ENCODE assay signal across 15 cellular contexts in genomic region chr11:61249201-61249600, GRCh38. TPM values are rescaled to one million over a fixed set of nuclear protein-coding genes. Genes with fewer than 3 reads are reported as not detected.
DNase-seq lines count a peak whose midpoint lies in the region; ATAC-seq and TF ChIP-seq lines count a peak whose summit lies in the region.
"Not testable (repeated sequence)": the region's sequence is repeated elsewhere in the genome, so short reads cannot be mapped to it uniquely, and the experiment has no call there.
"Had no signal": no experiment of that assay in that cellular context is flagged by ENCODE, and none has a peak within 500 bp of the region (broad histone marks: within the 10 kb centered on the region; RNA-seq: fewer than 3 reads in every experiment).

No MANE protein-coding gene starts in this region.

- not testable (repeated sequence) for H3K27me3 Mint-ChIP-seq in brain

- H3K27me3 ChIP-seq in heart left ventricle, thyroid gland: not testable (repeated sequence)

- TF ChIP-seq CTCF in brain (conservative IDR thresholded peaks at IDR 0.05); heart left ventricle (IDR thresholded peaks at IDR 0.05); thyroid gland (IDR thresholded peaks at IDR 0.05): not testable (repeated sequence)

- H3K4me1 ChIP-seq in heart left ventricle: not testable (repeated sequence)
- H3K4me1 ChIP-seq in thyroid gland: peaks cover 13 to 25% of the 10 kb centered on the region in 2 donors

- H3K4me1 Mint-ChIP-seq in brain: peaks cover 35% of the 10 kb centered on the region

- peak; percentile 10 for DNase-seq in NCI-H1694 (lab: John Stamatoyannopoulos, UW)
- DNase-seq in cerebellum (ENCODE audit: low spot score): peak; percentile 69
- DNase-seq in heart left ventricle: peak in 2 of 5 donors; percentile 48 to 52
- DNase-seq in left ventricle myocardium superior: not testable (repeated sequence)
- DNase-seq in thyroid gland: peak; percentile 85 to 88

- H3K27ac Mint-ChIP-seq in brain: peak overlapping the region in 3 of 5 experiments; percentile 25 to 86 (median 69)

- not testable (repeated sequence) for H3K36me3 Mint-ChIP-seq in brain

- not testable (repeated sequence) for TF ChIP-seq POLR2A in heart left ventricle (IDR thresholded peaks at IDR 0.05); thyroid gland (IDR thresholded peaks at IDR 0.05)

- 62 to 86% (median 74%) methylated on average over 8 of the region's 8 CpGs for WGBS in heart left ventricle, 4 donors
- WGBS in thyroid gland, 2 donors: 44 to 49% methylated on average over 8 of the region's 8 CpGs

- not testable (repeated sequence) for H3K4me3 ChIP-seq in heart left ventricle; thyroid gland (replicated peaks in 1 of 3)

- peak overlapping the region in 2 of 5 experiments; percentile 3 to 44 for H3K4me3 Mint-ChIP-seq in brain

- intact Hi-C loops in heart left ventricle (cut with DNase I); left ventricle myocardium superior (cut with micrococcal nuclease); thyroid gland (cut with DNase I): not testable (repeated sequence)

- H3K36me3 ChIP-seq in heart left ventricle, thyroid gland: not testable (repeated sequence)

- not testable (repeated sequence) for H3K9me3 ChIP-seq in heart left ventricle, thyroid gland

- H3K27ac ChIP-seq in heart left ventricle: not testable (repeated sequence)
- peak overlapping the region in 2 of 3 donors; percentile 73 to 74 for H3K27ac ChIP-seq in thyroid gland

- not testable (repeated sequence) for H3K9me3 Mint-ChIP-seq in brain

- ATAC-seq in heart left ventricle (peak; percentile 58 to 81 (median 67)), left ventricle myocardium superior (peak; percentile 60)

RNA-seq across cellular contexts. Expression of gene PGA5, which starts 8.2 kb away (rescaled TPM):
- not detected for polyA plus RNA-seq in brain (ENCODE audit: insufficient read depth, low read depth, low replicate concordance)
- total RNA-seq in cerebellum: not detected
- 1 to 10 TPM in 1 of 9 donors, under 1 TPM in 4, not detected in 4; 0.14 to 2.2 (median 0.42) TPM for total RNA-seq in heart left ventricle
- polyA plus RNA-seq in heart left ventricle: under 1 TPM; 0.04 to 0.27 TPM
- 0.40 TPM for total RNA-seq in left ventricle myocardium superior
- 1 to 10 TPM in 2 of 4 donors, not detected in 2; 1.4 to 2.6 TPM for total RNA-seq in thyroid gland
- total RNA-seq: A172; A673; Calu3; CD4-positive, alpha-beta memory T cell; GM12878; GM23248 had no signal
- polyA plus RNA-seq: BJ; CD4-positive, alpha-beta memory T cell; GM12878; GM23248 had no signal

RNA-seq across cellular contexts. Expression of gene PGA4, which starts 27.1 kb away (rescaled TPM):
- polyA plus RNA-seq in brain (ENCODE audit: insufficient read depth, low read depth, low replicate concordance) (0.66 TPM), heart left ventricle (1 to 10 TPM in 1 of 2 donors, under 1 TPM in 1; 0.43 to 1.2 TPM)
- total RNA-seq in cerebellum (1.1 TPM), heart left ventricle (1 to 10 TPM in 3 of 9 donors, under 1 TPM in 3, not detected in 3; 0.21 to 5.9 (median 1.1) TPM), left ventricle myocardium superior (0.47 TPM), thyroid gland (1 to 10 TPM in 2 of 4 donors, not detected in 2; 4.6 to 8.1 TPM)
- total RNA-seq: A172; A673; Calu3; CD4-positive, alpha-beta memory T cell; GM12878; GM23248; H1 had no signal
- polyA plus RNA-seq: BJ; CD4-positive, alpha-beta memory T cell; GM12878 had no signal

RNA-seq across cellular contexts. Expression of gene PGA3, which starts 45.9 kb away (rescaled TPM):
- 0.24 TPM for polyA plus RNA-seq in brain (ENCODE audit: insufficient read depth, low read depth, low replicate concordance)
- total RNA-seq in cerebellum: 1.3 TPM
- 1 to 10 TPM in 3 of 9 donors, under 1 TPM in 1, not detected in 5; 0.16 to 3.1 (median 1.4) TPM for total RNA-seq in heart left ventricle
- polyA plus RNA-seq in heart left ventricle: 1 to 10 TPM in 1 of 2 donors, under 1 TPM in 1; 0.21 to 2.7 TPM
- total RNA-seq in left ventricle myocardium superior: not detected
- 1 to 10 TPM in 2 of 4 donors, not detected in 2; 4.3 to 7.9 TPM for total RNA-seq in thyroid gland
- total RNA-seq: A172; A673; Calu3; CD4-positive, alpha-beta memory T cell; GM12878; GM23248; H1; H7 had no signal
- polyA plus RNA-seq: BJ; CD4-positive, alpha-beta memory T cell; GM12878; GM23248; H1 had no signal

RNA-seq across cellular contexts. Expression of gene VWCE, which starts 45.9 kb away (rescaled TPM):
- polyA plus RNA-seq in brain (ENCODE audit: insufficient read depth, low read depth, low replicate concordance) (1.0 TPM), heart left ventricle (under 1 TPM; 0.30 to 0.38 TPM)
- total RNA-seq in cerebellum (3.3 TPM), heart left ventricle (1 to 10 TPM in 3 of 9 donors, under 1 TPM in 5, not detected in 1; 0.17 to 1.7 (median 0.82) TPM), left ventricle myocardium superior (0.94 TPM), thyroid gland (1 to 10 TPM in 2 of 4 donors, under 1 TPM in 2; 0.54 to 2.5 (median 1.0) TPM)
- total RNA-seq: A172 had no signal
- polyA plus RNA-seq: CD4-positive, alpha-beta memory T cell had no signal
